In genomic region chr14:23988229-23988609, GRCh38 we compare ENCODE assay signal across 7 cellular contexts. TPM values are rescaled to one million over a fixed set of nuclear protein-coding genes. Genes with fewer than 3 reads are reported as not detected.
DNase-seq lines count a peak whose midpoint lies in the region; ATAC-seq and TF ChIP-seq lines count a peak whose summit lies in the region.
"Not testable (repeated sequence)": the region's sequence is repeated elsewhere in the genome, so short reads cannot be mapped to it uniquely, and the experiment has no call there.

No MANE protein-coding gene starts in this region.

- intact Hi-C loops in activated CD4-positive, alpha-beta T cell treated with anti-CD3 and anti-CD28 coated beads for 36 hours (cut with DNase I, micrococcal nuclease), result loop anchor here (1.0 to 5.0 kb wide), 5 partner anchors 48 to 107 kb away; partner anchors contain the start of genes PCK2 (in 2 of the 2) and CARMIL3 (in 1 of the 2)
- intact Hi-C loops in colonic mucosa (cut with DNase I); left colon (cut with DNase I, micrococcal nuclease): not testable (repeated sequence)
- intact Hi-C loops in psoas muscle (cut with DNase I), result loop anchor here in 1 of 2 donors (5.0 kb wide), 1 partner anchor 44 kb away; no protein-coding TSS in a partner anchor

- not testable (repeated sequence) for H3K27me3 Mint-ChIP-seq in activated CD4-positive, alpha-beta T cell treated with anti-CD3 and anti-CD28 coated beads for 36 hours

- H3K27ac ChIP-seq in HL-60 (replicated peaks) (peak overlapping the region; percentile 85), colonic mucosa (peak overlapping the region; percentile 76), psoas muscle (peak overlapping the region; percentile 94)

- not testable (repeated sequence) for H3K4me3 ChIP-seq in HL-60 (replicated peaks; ENCODE audit: insufficient read depth, low read length)
- H3K4me3 ChIP-seq in colonic mucosa (peak overlapping the region; percentile 37), psoas muscle (peak overlapping the region; percentile 73)

- DNase-seq in HL-60 (ENCODE audit: low read depth in 1 of 2, low spot score in 1 of 2); activated CD4-positive, alpha-beta T cell treated with anti-CD3 and anti-CD28 coated beads for 36 hours; colonic mucosa; psoas muscle: not testable (repeated sequence)
- DNase-seq in left colon, result peak in 1 of 2 donors; percentile 27

- not testable (repeated sequence) for H3K9me3 ChIP-seq in colonic mucosa, psoas muscle

- not testable (repeated sequence) for H3K9me3 Mint-ChIP-seq in activated CD4-positive, alpha-beta T cell treated with anti-CD3 and anti-CD28 coated beads for 36 hours (ENCODE audit: low read depth)

- H3K4me1 ChIP-seq in colonic mucosa, result not testable (repeated sequence)
- peaks cover 22% of the 10 kb centered on the region for H3K4me1 ChIP-seq in psoas muscle

- not testable (repeated sequence) for TF ChIP-seq CTCF in HL-60 (IDR thresholded peaks at IDR 0.05; ENCODE audit: insufficient read depth, low read length); colonic mucosa (IDR thresholded peaks at IDR 0.05); psoas muscle (IDR thresholded peaks at IDR 0.05)

- CTCF ChIA-PET in activated CD4-positive, alpha-beta T cell treated with anti-CD3 and anti-CD28 coated beads for 36 hours (lab: Charles Lee), result interaction anchor here (0.6 to 1.4 kb wide), 4 partner anchors 20 to 173 kb away, joined by 4 to 5 read pairs (median 4); partner anchors contain the start of gene IRF9

- H3K4me1 Mint-ChIP-seq in activated CD4-positive, alpha-beta T cell treated with anti-CD3 and anti-CD28 coated beads for 36 hours, result peaks cover 18% of the 10 kb centered on the region

- POLR2A ChIA-PET in activated CD4-positive, alpha-beta T cell treated with anti-CD3 and anti-CD28 coated beads for 36 hours (lab: Charles Lee), result interaction anchor here (1.5 kb wide), 1 partner anchor 107 kb away, joined by 3 read pairs; no protein-coding TSS in a partner anchor

- peak overlapping the region; percentile 80 for H3K27ac Mint-ChIP-seq in activated CD4-positive, alpha-beta T cell treated with anti-CD3 and anti-CD28 coated beads for 36 hours

- not testable (repeated sequence) for H3K36me3 ChIP-seq in colonic mucosa; psoas muscle (ENCODE audit: insufficient read depth in 1 of 2, low read depth in 1 of 2)

- not testable (repeated sequence) for H3K27me3 ChIP-seq in HL-60 (ENCODE audit: insufficient read depth, poor library complexity, severe bottlenecking); colonic mucosa; psoas muscle (ENCODE audit: insufficient read depth in 3 of 3, low read length in 2 of 3)

- 39 to 49% (median 49%) methylated on average over 5 to 6 of the region's 6 CpGs for WGBS in psoas muscle, 3 donors

- peak overlapping the region in 1 of 2 donors; percentile 40 for H3K9ac ChIP-seq in colonic mucosa (ENCODE audit: low read depth in 2 of 2, low read length in 2 of 2)

- H3K36me3 Mint-ChIP-seq in activated CD4-positive, alpha-beta T cell treated with anti-CD3 and anti-CD28 coated beads for 36 hours (ENCODE audit: low read depth), result peaks cover 14% of the 10 kb centered on the region

- ATAC-seq in GM18907 (IDR thresholded peaks at IDR 0.05; ENCODE audit: unreplicated experiment), result peak; percentile 6
- peak; percentile 17 for ATAC-seq in HG02623 (IDR thresholded peaks at IDR 0.05; ENCODE audit: unreplicated experiment)
- peak; percentile 18 for ATAC-seq in activated CD4-positive, alpha-beta T cell treated with anti-CD3 and anti-CD28 coated beads for 36 hours
- ATAC-seq in left colon, result peak; percentile 16
- ATAC-seq in psoas muscle, result peak; percentile 6 to 28 (median 12)

- peak overlapping the region; percentile 89 for H3K4me3 Mint-ChIP-seq in activated CD4-positive, alpha-beta T cell treated with anti-CD3 and anti-CD28 coated beads for 36 hours

RNA-seq across cellular contexts. Expression of gene DHRS4L2, which starts 0.5 kb away (rescaled TPM):
- total RNA-seq in activated CD4-positive, alpha-beta T cell treated with anti-CD3 and anti-CD28 coated beads for 36 hours, result 10 to 100 TPM; 27.5 to 27.6 TPM
- total RNA-seq in colonic mucosa, result 10 to 100 TPM; 32.5 to 43.8 TPM
- 10 to 100 TPM; 31.8 to 43.2 TPM for total RNA-seq in left colon
- total RNA-seq in psoas muscle, result 10 to 100 TPM; 25.9 to 43.4 (median 31.9) TPM
- polyA plus RNA-seq in psoas muscle, result 10 to 100 TPM; 19.4 to 62.0 (median 30.8) TPM

RNA-seq across cellular contexts. Expression of gene DHRS4, which starts 34.6 kb away (rescaled TPM):
- total RNA-seq in activated CD4-positive, alpha-beta T cell treated with anti-CD3 and anti-CD28 coated beads for 36 hours, result 10 to 100 TPM; 32.2 to 36.2 TPM
- total RNA-seq in colonic mucosa, result 10 to 100 TPM; 34.0 to 74.4 TPM
- 10 to 100 TPM; 38.3 to 46.0 TPM for total RNA-seq in left colon
- total RNA-seq in psoas muscle, result 10 to 100 TPM; 24.6 to 57.3 (median 39.5) TPM
- 10 to 100 TPM; 18.9 to 76.7 (median 39.0) TPM for polyA plus RNA-seq in psoas muscle
